In genomic region chr10:44161196-44161595, GRCh38 we compare ENCODE assay signal across 14 cellular contexts.
DNase-seq lines count a peak whose midpoint lies in the region; ATAC-seq and TF ChIP-seq lines count a peak whose summit lies in the region.
"Had no signal": no experiment of that assay in that cellular context is flagged by ENCODE, and none has a peak within 500 bp of the region (broad histone marks: within the 10 kb centered on the region; RNA-seq: fewer than 3 reads in every experiment).

No MANE protein-coding gene starts in this region.

- no peak overlapping the region for H3K4me3 Mint-ChIP-seq in GM23338
- H3K4me3 Mint-ChIP-seq: CD4-positive, alpha-beta memory T cell; H9 had no signal

- BruUV-seq in A673 (replicated peaks; lab: Mats Ljungman, UMichigan): no TSS peak

- ATAC-seq in GM23338: no peak
- ATAC-seq: GM12878 had no signal

- no peak for DNase-seq in GM23338 (ENCODE audit: low spot score)
- DNase-seq in medulla oblongata (ENCODE audit: extremely low spot score): peak; percentile 9
- DNase-seq in pons (ENCODE audit: low spot score): peak; percentile 50
- DNase-seq in A673 (ENCODE audit: low spot score): no peak
- no peak for DNase-seq in caudate nucleus (lab: John Stamatoyannopoulos, UW)
- DNase-seq in brain microvascular endothelial cell: no peak
- DNase-seq: BE2C; CD4-positive, alpha-beta memory T cell; DMS79; GOT3; H9 had no signal

- in situ Hi-C loops in brain microvascular endothelial cell (cut with HindIII; ENCODE audit: low pct_ligation_motif_present, low sequenced_read_pairs): no loop called here

- peak overlapping the region; percentile 33; the same call in 1 of the 2 replicates for H2AFZ ChIP-seq in GM23338

- H3K4me1 Mint-ChIP-seq in GM23338: no peaks in the 10 kb centered on the region
- H3K4me1 Mint-ChIP-seq: H9 had no signal

- H3K79me2 ChIP-seq in GM23338 (replicated peaks; ENCODE audit: insufficient read depth): no peaks in the 10 kb centered on the region

- no peaks in the 10 kb centered on the region for H4K20me1 ChIP-seq in GM23338 (replicated peaks; ENCODE audit: insufficient read depth)

- H3K27me3 ChIP-seq in GM23338 (ENCODE audit: insufficient read depth) (no peaks in the 10 kb centered on the region), A673 (replicated peaks; ENCODE audit: insufficient read depth, low read depth, low read length, poor library complexity) (no peaks in the 10 kb centered on the region), brain microvascular endothelial cell (replicated peaks) (no peaks in the 10 kb centered on the region)
- H3K27me3 ChIP-seq: BE2C had no signal

- H3K9me3 ChIP-seq in A673 (ENCODE audit: low read depth, low read length, poor library complexity, severe bottlenecking): peaks cover 15% of the 10 kb centered on the region
- H3K9me3 ChIP-seq: BE2C had no signal

- H3K4me1 ChIP-seq in GM23338 (ENCODE audit: insufficient read depth) (no peaks in the 10 kb centered on the region), A673 (ENCODE audit: insufficient read depth, low read length, poor library complexity, severe bottlenecking) (no peaks in the 10 kb centered on the region)
- H3K4me1 ChIP-seq: BE2C had no signal

- no peak overlapping the region for H3K4me2 ChIP-seq in GM23338

- H3K9me2 ChIP-seq in GM23338 (ENCODE audit: insufficient read depth): no peaks in the 10 kb centered on the region

- H3K27me3 Mint-ChIP-seq in GM23338 (ENCODE audit: insufficient read depth, low read depth, poor library complexity): no peaks in the 10 kb centered on the region

- H3F3A ChIP-seq in GM23338 (replicated peaks; ENCODE audit: low read depth): no peaks in the 10 kb centered on the region

- H3K36me3 ChIP-seq in GM23338 (ENCODE audit: insufficient read depth): no peaks in the 10 kb centered on the region
- H3K36me3 ChIP-seq in A673 (ENCODE audit: insufficient read depth, low read length, poor library complexity, severe bottlenecking): no peaks in the 10 kb centered on the region
- no peaks in the 10 kb centered on the region for H3K36me3 ChIP-seq in brain microvascular endothelial cell (replicated peaks)
- H3K36me3 ChIP-seq: BE2C had no signal

- TF ChIP-seq CTCF in GM23338 (conservative IDR thresholded peaks at IDR 0.05; ENCODE audit: low read depth in 2 of 2) (no peak), VCaP (conservative IDR thresholded peaks at IDR 0.05) (no peak), A673 (conservative IDR thresholded peaks at IDR 0.05; ENCODE audit: low read depth, low read length) (no peak), brain microvascular endothelial cell (IDR thresholded peaks at IDR 0.05; ENCODE audit: low read depth, low read length, missing control alignments) (no peak)

- intact Hi-C loops in A673 (cut with micrococcal nuclease; ENCODE audit: unreplicated experiment): no loop called here

- H3K9me3 Mint-ChIP-seq in GM23338: peaks cover 15% of the 10 kb centered on the region

- H3K4me3 ChIP-seq in GM23338: no peak overlapping the region
- H3K4me3 ChIP-seq in A673 (ENCODE audit: low read depth, low read length, poor library complexity, severe bottlenecking): no peak overlapping the region
- H3K4me3 ChIP-seq in brain microvascular endothelial cell (ENCODE audit: low read depth, low read length): no peak overlapping the region
- H3K4me3 ChIP-seq: GM12878 had no signal

- CTCF ChIA-PET in A673 (lab: Charles Lee): no interaction called here

- POLR2A ChIA-PET in A673 (lab: Charles Lee; ENCODE audit: low non-redundant PET): no interaction called here

- no peak overlapping the region for H3K27ac ChIP-seq in GM23338 (ENCODE audit: low read depth)
- H3K27ac ChIP-seq in VCaP: peak overlapping the region; percentile 13; the same call in 1 of the 2 replicates
- no peak overlapping the region for H3K27ac ChIP-seq in A673 (ENCODE audit: low read depth, low read length, poor library complexity, severe bottlenecking)
- no peak overlapping the region for H3K27ac ChIP-seq in caudate nucleus (ENCODE audit: low read depth, low read length)
- no peak overlapping the region for H3K27ac ChIP-seq in brain microvascular endothelial cell
- H3K27ac ChIP-seq: C4-2B had no signal

- H3K36me3 Mint-ChIP-seq in GM23338 (ENCODE audit: low read depth): peaks cover 7% of the 10 kb centered on the region; the same call in 1 of the 3 replicates
- H3K36me3 Mint-ChIP-seq: CD4-positive, alpha-beta memory T cell had no signal

- H3K27ac Mint-ChIP-seq in GM23338: no peak overlapping the region
- H3K27ac Mint-ChIP-seq: CD4-positive, alpha-beta memory T cell; H9 had no signal

TF ChIP-seq in GM23338, 12 proteins besides CTCF, POLR2A, EP300 and RAD21 (continues in another document):
- TF ChIP-seq EZH2 (IDR thresholded peaks at IDR 0.05; ENCODE audit: low read depth, unreplicated experiment): no peak
- no peak for TF ChIP-seq POLR2AphosphoS5 (IDR thresholded peaks at IDR 0.05; ENCODE audit: low read depth)
- TF ChIP-seq, protein P1, sequence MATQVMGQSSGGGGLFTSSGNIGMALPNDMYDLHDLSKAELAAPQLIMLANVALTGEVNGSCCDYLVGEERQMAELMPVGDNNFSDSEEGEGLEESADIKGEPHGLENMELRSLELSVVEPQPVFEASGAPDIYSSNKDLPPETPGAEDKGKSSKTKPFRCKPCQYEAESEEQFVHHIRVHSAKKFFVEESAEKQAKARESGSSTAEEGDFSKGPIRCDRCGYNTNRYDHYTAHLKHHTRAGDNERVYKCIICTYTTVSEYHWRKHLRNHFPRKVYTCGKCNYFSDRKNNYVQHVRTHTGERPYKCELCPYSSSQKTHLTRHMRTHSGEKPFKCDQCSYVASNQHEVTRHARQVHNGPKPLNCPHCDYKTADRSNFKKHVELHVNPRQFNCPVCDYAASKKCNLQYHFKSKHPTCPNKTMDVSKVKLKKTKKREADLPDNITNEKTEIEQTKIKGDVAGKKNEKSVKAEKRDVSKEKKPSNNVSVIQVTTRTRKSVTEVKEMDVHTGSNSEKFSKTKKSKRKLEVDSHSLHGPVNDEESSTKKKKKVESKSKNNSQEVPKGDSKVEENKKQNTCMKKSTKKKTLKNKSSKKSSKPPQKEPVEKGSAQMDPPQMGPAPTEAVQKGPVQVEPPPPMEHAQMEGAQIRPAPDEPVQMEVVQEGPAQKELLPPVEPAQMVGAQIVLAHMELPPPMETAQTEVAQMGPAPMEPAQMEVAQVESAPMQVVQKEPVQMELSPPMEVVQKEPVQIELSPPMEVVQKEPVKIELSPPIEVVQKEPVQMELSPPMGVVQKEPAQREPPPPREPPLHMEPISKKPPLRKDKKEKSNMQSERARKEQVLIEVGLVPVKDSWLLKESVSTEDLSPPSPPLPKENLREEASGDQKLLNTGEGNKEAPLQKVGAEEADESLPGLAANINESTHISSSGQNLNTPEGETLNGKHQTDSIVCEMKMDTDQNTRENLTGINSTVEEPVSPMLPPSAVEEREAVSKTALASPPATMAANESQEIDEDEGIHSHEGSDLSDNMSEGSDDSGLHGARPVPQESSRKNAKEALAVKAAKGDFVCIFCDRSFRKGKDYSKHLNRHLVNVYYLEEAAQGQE (IDR thresholded peaks at IDR 0.05; ENCODE audit: unreplicated experiment): no peak
- TF ChIP-seq EZH2phosphoT487 (IDR thresholded peaks at IDR 0.05; ENCODE audit: unreplicated experiment): no peak
- TF ChIP-seq CREB1 (CRISPR knock-in tag; IDR thresholded peaks at IDR 0.05; ENCODE audit: low read depth): no peak
- TF ChIP-seq NANOG (IDR thresholded peaks at IDR 0.05; ENCODE audit: borderline replicate concordance): no peak
- no peak for TF ChIP-seq JUNB (IDR thresholded peaks at IDR 0.05; ENCODE audit: unreplicated experiment)
- no peak for TF ChIP-seq ZNF114 (CRISPR knock-in tag; IDR thresholded peaks at IDR 0.05)
- no peak for TF ChIP-seq ZNF331 (CRISPR knock-in tag; IDR thresholded peaks at IDR 0.05; ENCODE audit: low read depth)
- TF ChIP-seq, protein P2, sequence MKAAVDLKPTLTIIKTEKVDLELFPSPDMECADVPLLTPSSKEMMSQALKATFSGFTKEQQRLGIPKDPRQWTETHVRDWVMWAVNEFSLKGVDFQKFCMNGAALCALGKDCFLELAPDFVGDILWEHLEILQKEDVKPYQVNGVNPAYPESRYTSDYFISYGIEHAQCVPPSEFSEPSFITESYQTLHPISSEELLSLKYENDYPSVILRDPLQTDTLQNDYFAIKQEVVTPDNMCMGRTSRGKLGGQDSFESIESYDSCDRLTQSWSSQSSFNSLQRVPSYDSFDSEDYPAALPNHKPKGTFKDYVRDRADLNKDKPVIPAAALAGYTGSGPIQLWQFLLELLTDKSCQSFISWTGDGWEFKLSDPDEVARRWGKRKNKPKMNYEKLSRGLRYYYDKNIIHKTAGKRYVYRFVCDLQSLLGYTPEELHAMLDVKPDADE (IDR thresholded peaks at IDR 0.05): no peak
- no peak for TF ChIP-seq STAT1 (IDR thresholded peaks at IDR 0.05; ENCODE audit: unreplicated experiment)

Comparison
In these comparisons a context has a peak if more than half of its experiments do, and no peak if none do; other contexts are left out.
1. DNase-seq: peak in medulla oblongata (single experiment) and pons (single experiment); none in GM23338 (single experiment), A673 (single experiment), caudate nucleus (0 of 61) and brain microvascular endothelial cell (single experiment).